Comparison of ENCODE assay signal across 9 cellular contexts in genomic region chr1:16468558-16468957, GRCh38. TPM values are rescaled to one million over a fixed set of nuclear protein-coding genes. Genes with fewer than 3 reads are reported as not detected.
"Had no signal": no experiment of that assay in that cellular context is flagged by ENCODE, and none has a peak within 500 bp of the region (broad histone marks: within the 10 kb centered on the region; RNA-seq: fewer than 3 reads in every experiment).

No MANE protein-coding gene starts in this region.

- DNase-seq: H9, HCEC 1CT had no signal

- H3K4me3 ChIP-seq: GM23338 had no signal

- ATAC-seq: GM23338, HepG2 had no signal

- H2AFZ ChIP-seq: GM23338 had no signal

- FAIRE-seq: H1, H54, HepG2 had no signal

- H3K4me2 ChIP-seq: GM23338 had no signal

- H3K27ac ChIP-seq: HL-60 had no signal

RNA-seq across cellular contexts. Expression of gene SPATA21, which starts 31.3 kb away (rescaled TPM):
- total RNA-seq: H1, H9, HT1080 had no signal
- polyA plus RNA-seq: GM23338, H1, IgD-negative memory B cell had no signal

RNA-seq across cellular contexts. Expression of gene RNU1-1, which starts 45.5 kb away (rescaled TPM):
- total RNA-seq: GM23338, HT1080 had no signal
- polyA plus RNA-seq: GM23338, IgD-negative memory B cell had no signal
